19 cellular contexts compared by ENCODE assay signal in the genomic region with DNA sequence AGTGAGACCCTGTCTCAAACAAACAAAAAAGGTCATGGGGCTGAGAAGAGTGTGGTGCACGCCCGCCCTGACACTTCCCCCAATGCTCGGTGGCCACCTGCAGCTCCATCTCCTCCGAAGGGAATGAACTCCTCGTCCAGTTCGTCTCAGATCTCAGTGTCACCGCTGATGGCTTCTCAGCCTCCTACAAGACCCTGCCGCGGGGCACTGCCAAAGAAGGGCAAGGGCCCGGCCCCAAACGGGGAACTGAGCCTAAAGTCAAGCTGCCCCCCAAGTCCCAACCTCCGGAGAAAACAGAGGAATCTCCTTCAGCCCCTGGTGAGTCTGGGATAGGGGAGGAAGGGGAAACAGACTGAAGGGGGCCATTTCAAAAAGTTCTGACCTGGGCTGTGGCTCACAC. TPM values are rescaled to one million over a fixed set of nuclear protein-coding genes. Genes with fewer than 3 reads are reported as not detected.
DNase-seq lines count a peak whose midpoint lies in the region; TF ChIP-seq lines count a peak whose summit lies in the region.
"Had no signal": no experiment of that assay in that cellular context is flagged by ENCODE, and none has a peak within 500 bp of the region (broad histone marks: within the 10 kb centered on the region; RNA-seq: fewer than 3 reads in every experiment).

No MANE protein-coding gene starts in this region.

- H3K36me3 ChIP-seq in HUES6 (ENCODE audit: control insufficient read depth, insufficient read depth, low read length) = peaks cover 11% of the 10 kb centered on the region
- H3K36me3 ChIP-seq in iPS-15b (ENCODE audit: control insufficient read depth, insufficient read depth, low read length) = peaks cover 5% of the 10 kb centered on the region
- H3K36me3 ChIP-seq: adrenal gland, uterus had no signal

- H3K36me3 Mint-ChIP-seq in activated naive CD4-positive, alpha-beta T cell treated with anti-CD3 and anti-CD28 coated beads, Interleukin-2, amount 50 U/mL, for 24 hours = no peaks in the 10 kb centered on the region
- no peaks in the 10 kb centered on the region for H3K36me3 Mint-ChIP-seq in activated naive CD4-positive, alpha-beta T cell treated with anti-CD3 and anti-CD28 coated beads for 36 hours (ENCODE audit: low read depth)
- no peaks in the 10 kb centered on the region for H3K36me3 Mint-ChIP-seq in type B pancreatic cell
- H3K36me3 Mint-ChIP-seq: activated CD8-positive, alpha-beta memory T cell treated with anti-CD3 and anti-CD28 coated beads, Interleukin-2, amount 10 ng/mL, durations not matched to agents 7 days and 5 days had no signal

- H3K27ac Mint-ChIP-seq in activated naive CD4-positive, alpha-beta T cell treated with anti-CD3 and anti-CD28 coated beads, Interleukin-2, amount 50 U/mL, for 24 hours = no peak overlapping the region
- no peak overlapping the region for H3K27ac Mint-ChIP-seq in activated naive CD4-positive, alpha-beta T cell treated with anti-CD3 and anti-CD28 coated beads for 36 hours
- H3K27ac Mint-ChIP-seq in type B pancreatic cell = no peak overlapping the region
- H3K27ac Mint-ChIP-seq: activated CD8-positive, alpha-beta memory T cell treated with anti-CD3 and anti-CD28 coated beads, Interleukin-2, amount 10 ng/mL, durations not matched to agents 7 days and 5 days had no signal

- H3K27me3 Mint-ChIP-seq in activated naive CD4-positive, alpha-beta T cell treated with anti-CD3 and anti-CD28 coated beads, Interleukin-2, amount 50 U/mL, for 24 hours = no peaks in the 10 kb centered on the region
- no peaks in the 10 kb centered on the region for H3K27me3 Mint-ChIP-seq in activated naive CD4-positive, alpha-beta T cell treated with anti-CD3 and anti-CD28 coated beads for 36 hours (ENCODE audit: low read depth)
- no peaks in the 10 kb centered on the region for H3K27me3 Mint-ChIP-seq in type B pancreatic cell

- intact Hi-C loops in activated naive CD4-positive, alpha-beta T cell treated with anti-CD3 and anti-CD28 coated beads for 36 hours (cut with micrococcal nuclease) = no loop called here

- H3K9me3 Mint-ChIP-seq in activated naive CD4-positive, alpha-beta T cell treated with anti-CD3 and anti-CD28 coated beads, Interleukin-2, amount 50 U/mL, for 24 hours = no peaks in the 10 kb centered on the region
- H3K9me3 Mint-ChIP-seq in activated naive CD4-positive, alpha-beta T cell treated with anti-CD3 and anti-CD28 coated beads for 36 hours = no peaks in the 10 kb centered on the region
- no peaks in the 10 kb centered on the region for H3K9me3 Mint-ChIP-seq in type B pancreatic cell

- peaks cover 14% of the 10 kb centered on the region for H3K4me1 Mint-ChIP-seq in activated naive CD4-positive, alpha-beta T cell treated with anti-CD3 and anti-CD28 coated beads, Interleukin-2, amount 50 U/mL, for 24 hours
- peaks cover 12% of the 10 kb centered on the region for H3K4me1 Mint-ChIP-seq in activated naive CD4-positive, alpha-beta T cell treated with anti-CD3 and anti-CD28 coated beads for 36 hours (ENCODE audit: low read depth)
- H3K4me1 Mint-ChIP-seq in type B pancreatic cell (ENCODE audit: unreplicated experiment) = peaks cover 16% of the 10 kb centered on the region

- H3K27ac ChIP-seq in HUES6 (ENCODE audit: low read depth, low read length) = no peak overlapping the region
- H3K27ac ChIP-seq in caudate nucleus (ENCODE audit: low read depth, low read length) = no peak overlapping the region
- H3K27ac ChIP-seq: hepatocyte, KMS-11 had no signal

- peaks cover 24% of the 10 kb centered on the region for H3K4me1 ChIP-seq in HUES6 (ENCODE audit: control insufficient read depth, insufficient read depth, low read length)
- H3K4me1 ChIP-seq in iPS-15b (ENCODE audit: control insufficient read depth, insufficient read depth, low read length) = no peaks in the 10 kb centered on the region

- H3K9ac ChIP-seq in HUES6 (ENCODE audit: low read length) (no peak overlapping the region), iPS-15b (ENCODE audit: low read depth, low read length) (no peak overlapping the region)
- H3K9ac ChIP-seq: KMS-11 had no signal

- H3K27me3 ChIP-seq in HUES6 (ENCODE audit: control insufficient read depth, insufficient read depth, low read length) = peaks cover 14% of the 10 kb centered on the region
- H3K27me3 ChIP-seq in iPS-15b (ENCODE audit: control insufficient read depth, insufficient read depth, low read length) = peaks cover 2% of the 10 kb centered on the region
- H3K27me3 ChIP-seq: adrenal gland, hepatocyte, uterus had no signal

- CTCF ChIA-PET in activated naive CD4-positive, alpha-beta T cell treated with anti-CD3 and anti-CD28 coated beads for 36 hours (lab: Charles Lee) = interaction anchor here (1.0 to 1.9 kb wide), 2 partner anchors 22 to 42 kb away, joined by 3 to 7 read pairs; no protein-coding TSS in a partner anchor

- H3K4me3 ChIP-seq in HUES6 (ENCODE audit: low read depth, low read length) (peak overlapping the region; percentile 83), iPS-15b (ENCODE audit: low read depth, low read length) (peak overlapping the region; percentile 74)
- H3K4me3 ChIP-seq: hepatocyte had no signal

- no peaks in the 10 kb centered on the region for H3K9me3 ChIP-seq in HUES6 (ENCODE audit: control insufficient read depth, insufficient read depth, low read depth, low read length)
- H3K9me3 ChIP-seq in iPS-15b (ENCODE audit: control insufficient read depth, insufficient read depth, low read length) = no peaks in the 10 kb centered on the region
- H3K9me3 ChIP-seq: adrenal gland, uterus had no signal

- no peak for TF ChIP-seq CTCF in type B pancreatic cell (conservative IDR thresholded peaks at IDR 0.05)

- peak overlapping the region; percentile 82 for H3K4me3 Mint-ChIP-seq in activated naive CD4-positive, alpha-beta T cell treated with anti-CD3 and anti-CD28 coated beads, Interleukin-2, amount 50 U/mL, for 24 hours
- H3K4me3 Mint-ChIP-seq in activated naive CD4-positive, alpha-beta T cell treated with anti-CD3 and anti-CD28 coated beads for 36 hours = no peak overlapping the region
- peak overlapping the region; percentile 87 for H3K4me3 Mint-ChIP-seq in type B pancreatic cell

- no peak for DNase-seq in activated naive CD4-positive, alpha-beta T cell treated with anti-CD3 and anti-CD28 coated beads for 36 hours
- DNase-seq in type B pancreatic cell (ENCODE audit: extremely low spot score, unreplicated experiment) (no peak), T1000 (lab: John Stamatoyannopoulos, UW) (no peak), caudate nucleus (lab: John Stamatoyannopoulos, UW) (no peak), dermis blood vessel endothelial cell (no peak)
- DNase-seq: DMS79 treated with DMSO at 0.1 percent for 48 hours, NCI-H2029, NCI-H345, T-helper 9 cell, uterus had no signal

RNA-seq across cellular contexts. Expression of gene PCOLCE, which starts 4.2 kb away (rescaled TPM):
- total RNA-seq in activated naive CD4-positive, alpha-beta T cell treated with anti-CD3 and anti-CD28 coated beads for 36 hours = 1 to 10 TPM; 5.8 to 6.8 TPM
- total RNA-seq in type B pancreatic cell (ENCODE audit: low replicate concordance) = 11.6 and 152 TPM in 2 replicates
- 0.51 and 0.56 TPM in 2 replicates for total RNA-seq in dermis blood vessel endothelial cell

RNA-seq across cellular contexts. Expression of gene MOSPD3, which starts 6.0 kb away (rescaled TPM):
- 10 to 100 TPM; 12.3 to 13.0 TPM for total RNA-seq in activated naive CD4-positive, alpha-beta T cell treated with anti-CD3 and anti-CD28 coated beads for 36 hours
- 28.3 and 29.0 TPM in 2 replicates for total RNA-seq in type B pancreatic cell (ENCODE audit: low replicate concordance)
- 4.9 and 10.3 TPM in 2 replicates for total RNA-seq in dermis blood vessel endothelial cell

RNA-seq across cellular contexts. Expression of gene FBXO24, which starts 20.2 kb away (rescaled TPM):
- 1 to 10 TPM; 1.5 to 2.6 TPM for total RNA-seq in activated naive CD4-positive, alpha-beta T cell treated with anti-CD3 and anti-CD28 coated beads for 36 hours
- total RNA-seq in type B pancreatic cell (ENCODE audit: low replicate concordance) = 0.76 and 0.77 TPM in 2 replicates
- total RNA-seq in dermis blood vessel endothelial cell = 0.60 TPM in 1 of 2 replicates, not detected in the other

RNA-seq across cellular contexts. Expression of gene LRCH4, which starts 20.4 kb away (rescaled TPM):
- 10 to 100 TPM; 78.0 to 81.2 TPM for total RNA-seq in activated naive CD4-positive, alpha-beta T cell treated with anti-CD3 and anti-CD28 coated beads for 36 hours
- total RNA-seq in type B pancreatic cell (ENCODE audit: low replicate concordance) (64.5 and 66.7 TPM in 2 replicates), dermis blood vessel endothelial cell (12.1 and 20.3 TPM in 2 replicates)

RNA-seq across cellular contexts. Expression of gene SAP25, which starts 32.6 kb away (rescaled TPM):
- 10 to 100 TPM; 13.7 to 15.7 TPM for total RNA-seq in activated naive CD4-positive, alpha-beta T cell treated with anti-CD3 and anti-CD28 coated beads for 36 hours
- total RNA-seq in type B pancreatic cell (ENCODE audit: low replicate concordance) (3.1 and 5.6 TPM in 2 replicates), dermis blood vessel endothelial cell (not detected in 2 replicates)
- total RNA-seq: fibroblast of villous mesenchyme, H4, hepatocyte had no signal
